Comparison of ENCODE assay signal across 8 cellular contexts in genomic region chr9:96139592-96140251, GRCh38.
DNase-seq lines count a peak whose midpoint lies in the region; ATAC-seq and TF ChIP-seq lines count a peak whose summit lies in the region.

No MANE protein-coding gene starts in this region.

- H3K27ac ChIP-seq in SK-N-SH (ENCODE audit: low read depth in 2 of 2, low read length in 1 of 2) = no peak overlapping the region
- peak overlapping the region; percentile 56 for H3K27ac ChIP-seq in substantia nigra (ENCODE audit: low read depth, low read length, poor library complexity, severe bottlenecking)

- H3K36me3 Mint-ChIP-seq in HFFc6 (ENCODE audit: low read depth) = no peaks in the 10 kb centered on the region
- no peaks in the 10 kb centered on the region for H3K36me3 Mint-ChIP-seq in endothelial cell (ENCODE audit: low read depth, unreplicated experiment)

- peaks cover 53% of the 10 kb centered on the region for H3K4me1 Mint-ChIP-seq in HFFc6 (ENCODE audit: low read depth)
- H3K4me1 Mint-ChIP-seq in endothelial cell (ENCODE audit: unreplicated experiment) = peaks cover 3% of the 10 kb centered on the region

- H3K27me3 ChIP-seq in SK-N-SH (ENCODE audit: insufficient read depth) = no peaks in the 10 kb centered on the region

- TF ChIP-seq CTCF in HFFc6 (IDR thresholded peaks at IDR 0.05) = no peak
- TF ChIP-seq CTCF in SK-N-SH (IDR thresholded peaks at IDR 0.05) = no peak
- TF ChIP-seq CTCF in endothelial cell (IDR thresholded peaks at IDR 0.05; ENCODE audit: unreplicated experiment) = no peak

- no peak overlapping the region for H3K9ac ChIP-seq in SK-N-SH

- H3K4me3 ChIP-seq in SK-N-SH (ENCODE audit: low read depth in 2 of 2, low read length in 1 of 2) = no peak overlapping the region

- no peaks in the 10 kb centered on the region for H3F3A ChIP-seq in SK-N-SH (replicated peaks; ENCODE audit: insufficient read depth)

- H3K4me2 ChIP-seq in SK-N-SH = no peak overlapping the region

- CTCF ChIA-PET in SK-N-SH (lab: Yijun Ruan, JAX) = no interaction called here

- DNase-seq in HFFc6 (peak; percentile 63), SK-N-SH (peak; percentile 71), left cardiac atrium (peak; percentile 51), substantia nigra (lab: John Stamatoyannopoulos, UW) (peak in 2 of 49 donors; percentile 20 to 35), erythroblast (lab: John Stamatoyannopoulos, UW) (no peak), endothelial cell (ENCODE audit: low spot score) (no peak)

- peaks cover 15% of the 10 kb centered on the region for H3K27me3 Mint-ChIP-seq in HFFc6 (ENCODE audit: insufficient read depth)
- H3K27me3 Mint-ChIP-seq in endothelial cell (ENCODE audit: unreplicated experiment) = no peaks in the 10 kb centered on the region

- 0 out of 2 replicates have a peak overlapping the region, but pooled peaks have one; percentile 11 for H3K27ac Mint-ChIP-seq in HFFc6
- no peak overlapping the region for H3K27ac Mint-ChIP-seq in endothelial cell (ENCODE audit: unreplicated experiment)

- H3K9me2 ChIP-seq in SK-N-SH = no peaks in the 10 kb centered on the region

- H3K9me3 Mint-ChIP-seq in HFFc6 = no peaks in the 10 kb centered on the region
- no peaks in the 10 kb centered on the region for H3K9me3 Mint-ChIP-seq in endothelial cell (ENCODE audit: unreplicated experiment)

- TF ChIP-seq POLR2A in erythroblast (IDR thresholded peaks at IDR 0.05; ENCODE audit: low read length) = no peak

- H3K79me2 ChIP-seq in SK-N-SH (ENCODE audit: insufficient read depth) = no peaks in the 10 kb centered on the region

- no peaks in the 10 kb centered on the region for H3K9me3 ChIP-seq in SK-N-SH

- no peak; a peak in 1 of 4 replicates for TF ChIP-seq EP300 in SK-N-SH (IDR thresholded peaks at IDR 0.05; ENCODE audit: borderline replicate concordance in 1 of 2, low read depth in 1 of 2, low read length in 1 of 2)

- H3K4me3 Mint-ChIP-seq in HFFc6 (peak overlapping the region; percentile 59), endothelial cell (ENCODE audit: unreplicated experiment) (no peak overlapping the region)

- no peak; the same call in 1 of the 2 replicates for TF ChIP-seq RAD21 in SK-N-SH (IDR thresholded peaks at IDR 0.05; ENCODE audit: low read length)

- peaks cover 0 to 17% of the 10 kb centered on the region in 2 experiments; a peak in 1 of 4 replicates for H3K4me1 ChIP-seq in SK-N-SH (ENCODE audit: control insufficient read depth in 1 of 2, insufficient read depth in 2 of 2, low read depth in 1 of 2, low read length in 1 of 2)

- 20% methylated on average over 10 of the region's 13 CpGs for WGBS in SK-N-SH (ENCODE audit: low lambda C conversion rate)

- POLR2A ChIA-PET in SK-N-SH (lab: Yijun Ruan, JAX) = no interaction called here

- H3K36me3 ChIP-seq in SK-N-SH (replicated peaks in 1 of 2; ENCODE audit: control insufficient read depth in 1 of 2, insufficient read depth in 2 of 2, low read length in 1 of 2) = no peaks in the 10 kb centered on the region

- no peak overlapping the region for H2AFZ ChIP-seq in SK-N-SH (ENCODE audit: low read depth)

- ATAC-seq in left cardiac atrium (peak; percentile 30 to 71), HG03432 (IDR thresholded peaks at IDR 0.05; ENCODE audit: unreplicated experiment) (no peak), GM19395 (IDR thresholded peaks at IDR 0.05; ENCODE audit: unreplicated experiment) (no peak)

- intact Hi-C loops in left cardiac atrium (cut with DNase I) = no loop called here

- no peaks in the 10 kb centered on the region for H4K20me1 ChIP-seq in SK-N-SH (ENCODE audit: insufficient read depth)

TF ChIP-seq in SK-N-SH, 30 proteins besides CTCF, POLR2A, EP300 and RAD21 (continues in another document):
- TF ChIP-seq PBX3 (IDR thresholded peaks at IDR 0.05) (peak; percentile 17; the same call in 1 of the 2 replicates), JUND (IDR thresholded peaks at IDR 0.05) (no peak), REST (IDR thresholded peaks at IDR 0.05; ENCODE audit: low read depth, low read length) (no peak), USF2 (IDR thresholded peaks at IDR 0.05; ENCODE audit: borderline replicate concordance, low read depth, low read length) (no peak), USF1 (IDR thresholded peaks at IDR 0.05; ENCODE audit: borderline replicate concordance, low read depth) (peak; percentile 58; the same call in 1 of the 2 replicates), GABPA (IDR thresholded peaks at IDR 0.05; ENCODE audit: low read depth) (no peak), FOSL2 (IDR thresholded peaks at IDR 0.05; ENCODE audit: borderline replicate concordance, low read depth) (no peak), MAX (IDR thresholded peaks at IDR 0.05; ENCODE audit: low read depth) (no peak), MXI1 (IDR thresholded peaks at IDR 0.05; ENCODE audit: low read depth, low read length) (no peak), ELF1 (IDR thresholded peaks at IDR 0.05) (no peak), POLR2AphosphoS5 (IDR thresholded peaks at IDR 0.05; ENCODE audit: low read depth, low read length) (no peak), ZBTB33 (IDR thresholded peaks at IDR 0.05; ENCODE audit: borderline replicate concordance, low read depth) (no peak)

Comparison
In these comparisons a context has a peak if more than half of its experiments do, and no peak if none do; other contexts are left out.
1. DNase-seq: peak in HFFc6 (single experiment), SK-N-SH (single experiment) and left cardiac atrium (single experiment); none in erythroblast (0 of 2) and endothelial cell (single experiment).
2. ATAC-seq: peak in left cardiac atrium (2 of 2); none in HG03432 (single experiment) and GM19395 (single experiment).